ENCODE assay signal across 10 cellular contexts in the genomic region with DNA sequence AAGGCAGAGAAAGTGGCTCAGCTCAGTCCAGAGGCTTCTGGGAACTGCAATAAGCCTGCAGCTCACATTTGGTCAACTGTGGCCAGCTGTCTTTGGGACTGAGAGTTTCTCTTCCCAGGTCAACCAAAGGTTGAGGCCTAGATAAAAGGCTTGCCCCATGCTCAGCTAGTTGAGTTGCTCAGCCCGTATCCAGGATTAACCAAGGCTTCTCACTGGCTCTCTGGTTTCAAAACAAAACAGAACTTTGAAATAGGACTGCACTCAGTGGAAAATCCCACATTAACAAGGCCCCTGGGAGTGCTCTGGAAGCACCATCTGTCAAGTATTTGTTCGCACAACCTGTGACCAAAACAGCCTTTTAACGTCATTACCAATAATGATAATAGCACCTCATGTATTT. TPM values are rescaled to one million over a fixed set of nuclear protein-coding genes. Genes with fewer than 3 reads are reported as not detected.
A peak's percentile ranks its signal among the peaks of the same experiment; 100 is the strongest.
DNase-seq lines count a peak whose midpoint lies in the region; ATAC-seq and TF ChIP-seq lines count a peak whose summit lies in the region.
"Had no signal": no experiment of that assay in that cellular context is flagged by ENCODE, and none has a peak within 500 bp of the region (broad histone marks: within the 10 kb centered on the region; RNA-seq: fewer than 3 reads in every experiment).

No MANE protein-coding gene starts in this region.

- intact Hi-C loops in psoas muscle (cut with DNase I) = no loop called here

- TF ChIP-seq CTCF in fibroblast of villous mesenchyme (IDR thresholded peaks at IDR 0.05; ENCODE audit: insufficient read depth, low read depth, low read length) (no peak), psoas muscle (IDR thresholded peaks at IDR 0.05) (no peak)

- no peaks in the 10 kb centered on the region for H3K9me3 ChIP-seq in psoas muscle

- H3K27me3 ChIP-seq in psoas muscle (ENCODE audit: insufficient read depth in 3 of 3, low read length in 2 of 3) = no peaks in the 10 kb centered on the region

- H3K4me3 ChIP-seq in fibroblast of villous mesenchyme (ENCODE audit: low read depth, low read length) (no peak overlapping the region), psoas muscle (no peak overlapping the region)

- peak overlapping the region; percentile 67 for H3K27ac ChIP-seq in psoas muscle

- H3K4me1 ChIP-seq in psoas muscle = peaks cover 11% of the 10 kb centered on the region

- 13 to 26% (median 20%) methylated on average over 3 of the region's 3 CpGs for WGBS in psoas muscle, 3 donors

- ATAC-seq in psoas muscle (peak; percentile 70 to 84 (median 72)), HG02973 (IDR thresholded peaks at IDR 0.05; ENCODE audit: unreplicated experiment) (no peak), GM18502 (IDR thresholded peaks at IDR 0.05; ENCODE audit: poor library complexity, unreplicated experiment) (no peak)

- DNase-seq in DMS153 treated with DMSO at 0.1 percent for 48 hours (lab: John Stamatoyannopoulos, UW; ENCODE audit: unreplicated experiment) (peak; percentile 73), NCI-H2107 treated with DMSO at 0.1 percent for 48 hours (lab: John Stamatoyannopoulos, UW; ENCODE audit: unreplicated experiment) (peak; percentile 91), fibroblast of villous mesenchyme (ENCODE audit: low read depth) (peak; percentile 89), psoas muscle (no peak), CD1c-positive myeloid dendritic cell (ENCODE audit: extremely low spot score) (no peak)
- no peak for DNase-seq in NK-92 treated with Interleukin-12 subunit alpha and Interleukin-12 subunit beta, amount 100 ng/mL, for 24 hours (lab: John Stamatoyannopoulos, UW)
- DNase-seq: hippocampal formation, NCI-H2029 had no signal

- no peaks in the 10 kb centered on the region for H3K36me3 ChIP-seq in psoas muscle (ENCODE audit: insufficient read depth in 1 of 2, low read depth in 1 of 2)

RNA-seq across cellular contexts. Expression of a gene that starts 40.3 kb away (rescaled TPM):
- total RNA-seq in fibroblast of villous mesenchyme (82.8 and 84.6 TPM in 2 replicates), psoas muscle (100 to 1,000 TPM in 1 of 4 donors, 10 to 100 TPM in 3; 19.8 to 102 (median 35.6) TPM)
- polyA plus RNA-seq in psoas muscle = 10 to 100 TPM in 2 of 3 donors, 1 to 10 TPM in 1; 7.0 to 21.8 (median 10.2) TPM

Comparison
In these comparisons a context has a peak if more than half of its experiments do, and no peak if none do; other contexts are left out.
1. DNase-seq: peak in DMS153 treated with DMSO at 0.1 percent for 48 hours (single experiment), NCI-H2107 treated with DMSO at 0.1 percent for 48 hours (single experiment) and fibroblast of villous mesenchyme (single experiment); none in psoas muscle (0 of 2), CD1c-positive myeloid dendritic cell (single experiment) and NK-92 treated with Interleukin-12 subunit alpha and Interleukin-12 subunit beta, amount 100 ng/mL, for 24 hours (single experiment).
2. ATAC-seq: peak in psoas muscle (4 of 4); none in HG02973 (single experiment) and GM18502 (single experiment).